In the genomic region with DNA sequence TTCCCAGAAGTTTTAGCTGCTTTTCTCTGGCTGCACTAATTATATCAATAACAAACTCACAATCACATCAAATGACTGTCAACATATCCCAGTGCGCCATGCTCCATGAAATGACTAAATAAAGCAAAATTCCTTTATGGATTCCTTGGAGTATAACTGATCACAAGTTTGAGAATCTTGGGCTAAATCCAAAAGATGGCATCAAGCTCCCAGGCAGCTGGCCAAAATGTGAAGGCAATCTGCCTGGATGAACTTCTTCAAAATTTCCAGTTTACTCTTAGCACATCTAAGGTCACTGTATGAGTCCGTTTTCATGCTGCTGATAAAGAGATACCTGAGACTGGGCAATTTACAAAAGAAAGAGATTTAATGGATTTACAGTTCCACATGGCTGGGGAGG, we compare ENCODE assay signal across 20 cellular contexts.
A peak's percentile ranks its signal among the peaks of the same experiment; 100 is the strongest.
DNase-seq lines count a peak whose midpoint lies in the region; ATAC-seq and TF ChIP-seq lines count a peak whose summit lies in the region.
"Had no signal": no experiment of that assay in that cellular context is flagged by ENCODE, and none has a peak within 500 bp of the region (broad histone marks: within the 10 kb centered on the region; RNA-seq: fewer than 3 reads in every experiment).

No MANE protein-coding gene starts in this region.

- no peak overlapping the region for H2AK5ac ChIP-seq in mesenchymal stem cell (ENCODE audit: low read length, severe bottlenecking)

- intact Hi-C loops in mammary epithelial cell (cut with micrococcal nuclease): loop anchor here (5.0 kb wide), 2 partner anchors 332 to 392 kb away; no protein-coding TSS in a partner anchor

- H3K36me3 ChIP-seq in MG63 (no peaks in the 10 kb centered on the region), mammary epithelial cell (ENCODE audit: insufficient read depth, low read length) (no peaks in the 10 kb centered on the region), mesenchymal stem cell (ENCODE audit: control insufficient read depth in 1 of 2, insufficient read depth in 2 of 2, low read depth in 1 of 2, low read length in 2 of 2) (no peaks in the 10 kb centered on the region)
- H3K36me3 ChIP-seq: heart left ventricle, ovary, upper lobe of right lung had no signal

- peak overlapping the region; percentile 90 for H2AFZ ChIP-seq in mammary epithelial cell (ENCODE audit: low read depth, low read length)
- H2AFZ ChIP-seq in mesenchymal stem cell (ENCODE audit: low read depth, low read length): no peak overlapping the region

- H3K4me3 ChIP-seq in AG10803 (ENCODE audit: low read length) (no peak overlapping the region), MG63 (no peak overlapping the region), mammary epithelial cell (replicated peaks in 1 of 3; ENCODE audit: insufficient read depth in 1 of 3, low read depth in 2 of 3, low read length in 3 of 3) (no peak overlapping the region), mesenchymal stem cell (ENCODE audit: insufficient read depth in 1 of 2, low read depth in 1 of 2, low read length in 2 of 2) (no peak overlapping the region)
- H3K4me3 ChIP-seq: body of pancreas, dorsolateral prefrontal cortex, GM12878, heart left ventricle, ovary, upper lobe of right lung had no signal

- H3K9ac ChIP-seq in mammary epithelial cell (ENCODE audit: insufficient read depth, low read length) (no peak overlapping the region), mesenchymal stem cell (ENCODE audit: low read length) (peak overlapping the region; percentile 90)

- no peak overlapping the region for H2BK5ac ChIP-seq in mesenchymal stem cell (ENCODE audit: low read depth, low read length, poor library complexity, severe bottlenecking)

- H3K4me1 ChIP-seq in mammary epithelial cell (ENCODE audit: insufficient read depth, low read length): peaks cover 36% of the 10 kb centered on the region
- H3K4me1 ChIP-seq in mesenchymal stem cell (ENCODE audit: control insufficient read depth, insufficient read depth, low read depth, low read length): peaks cover 17% of the 10 kb centered on the region
- H3K4me1 ChIP-seq: Caco-2 had no signal

- no TSS peak for BruUV-seq in mammary epithelial cell (replicated peaks; lab: Mats Ljungman, UMichigan)

- no peak overlapping the region for H3K4ac ChIP-seq in mesenchymal stem cell (ENCODE audit: low read depth in 1 of 2, low read length in 2 of 2)

- no peak overlapping the region for H2BK120ac ChIP-seq in mesenchymal stem cell (ENCODE audit: low read depth, low read length)

- H4K91ac ChIP-seq in mesenchymal stem cell (ENCODE audit: low read length): no peak overlapping the region

- no peak overlapping the region for H2BK12ac ChIP-seq in mesenchymal stem cell (ENCODE audit: low read length in 2 of 2)

- dilution Hi-C loops in mammary epithelial cell (cut with HindIII; ENCODE audit: low sequenced_read_pairs): no loop called here

- 55% methylated on average over 2 of the region's 2 CpGs for WGBS in mammary epithelial cell (ENCODE audit: low coverage, missing lambda C conversion rate)
- WGBS in mesenchymal stem cell: 75% methylated on average over 2 of the region's 2 CpGs

- in situ Hi-C loops in mammary epithelial cell (cut with MboI; ENCODE audit: low sequenced_read_pairs in 2 of 2): loop anchor here (10.0 kb wide), 1 partner anchor 164 kb away; no protein-coding TSS in a partner anchor

- CTCF ChIA-PET in mammary epithelial cell (lab: Charles Lee; ENCODE audit: low non-redundant PET): no interaction called here

- H3K79me2 ChIP-seq in mammary epithelial cell (ENCODE audit: insufficient read depth, low read length): no peaks in the 10 kb centered on the region

- TF ChIP-seq CTCF in AG10803 (conservative IDR thresholded peaks at IDR 0.05; ENCODE audit: low read length) (no peak), mammary epithelial cell (conservative IDR thresholded peaks at IDR 0.05 in 1 of 2, IDR thresholded peaks at IDR 0.05 in 1 of 2; ENCODE audit: extremely low read depth in 1 of 2, insufficient read depth in 1 of 2, low read depth in 1 of 2, low read length in 2 of 2) (no peak)

- H3K9me3 ChIP-seq in MG63 (no peaks in the 10 kb centered on the region), mammary epithelial cell (replicated peaks; ENCODE audit: insufficient read depth, low read length) (no peaks in the 10 kb centered on the region), mesenchymal stem cell (ENCODE audit: control insufficient read depth, low read length) (no peaks in the 10 kb centered on the region)
- H3K9me3 ChIP-seq: body of pancreas, Caco-2, heart left ventricle, ovary, upper lobe of right lung had no signal

- H3K23ac ChIP-seq in mesenchymal stem cell (ENCODE audit: low read length in 2 of 2): no peak overlapping the region

- DNase-seq in AG10803 (ENCODE audit: low read depth) (peak; percentile 67), MG63 (peak; percentile 49), mammary epithelial cell (no peak), mesenchymal stem cell (no peak), caudate nucleus (lab: John Stamatoyannopoulos, UW) (no peak)
- no peak for DNase-seq in activated CD4-positive, alpha-beta T cell treated with anti-CD3 and anti-CD28 coated beads, Interleukin-2, amount 50 U/mL, for 48 hours
- DNase-seq: activated naive CD4-positive, alpha-beta T cell treated with anti-CD3 and anti-CD28 coated beads, Interleukin-2, amount 50 U/mL, for 16 hours; body of pancreas; Caco-2; dorsolateral prefrontal cortex; heart left ventricle; NCI-H1930; NCI-H510A treated with DMSO at 0.1 percent for 48 hours; ovary; stimulated activated CD4-positive, alpha-beta T cell treated with anti-CD3 and anti-CD28 coated beads, Interleukin-2, amount 100 ng/mL, for 48 hours; upper lobe of right lung had no signal

- no peaks in the 10 kb centered on the region for H3K79me1 ChIP-seq in mesenchymal stem cell (replicated peaks; ENCODE audit: low read length, poor library complexity, severe bottlenecking)

- H3K18ac ChIP-seq in mesenchymal stem cell (ENCODE audit: low read depth in 1 of 2, low read length in 2 of 2): no peak overlapping the region

- ATAC-seq in HG03175 (IDR thresholded peaks at IDR 0.05; ENCODE audit: unreplicated experiment) (no peak), HG02678 (IDR thresholded peaks at IDR 0.05; ENCODE audit: unreplicated experiment) (no peak)
- ATAC-seq: body of pancreas, GM12878, sciatic nerve, upper lobe of right lung had no signal

- H2BK15ac ChIP-seq in mesenchymal stem cell (ENCODE audit: low read depth, poor library complexity, severe bottlenecking): no peak overlapping the region

- H3K4me2 ChIP-seq in mammary epithelial cell (ENCODE audit: insufficient read depth, low read depth, low read length) (no peak overlapping the region), mesenchymal stem cell (ENCODE audit: low read length, poor library complexity, severe bottlenecking) (no peak overlapping the region)

- no peak overlapping the region for H3K14ac ChIP-seq in mesenchymal stem cell (ENCODE audit: low read length in 2 of 2)

- H4K8ac ChIP-seq in mesenchymal stem cell (ENCODE audit: low read length): no peak overlapping the region

- H3K27me3 ChIP-seq in MG63: no peaks in the 10 kb centered on the region
- no peaks in the 10 kb centered on the region for H3K27me3 ChIP-seq in mammary epithelial cell (ENCODE audit: insufficient read depth, low read length)
- H3K27me3 ChIP-seq in mesenchymal stem cell (ENCODE audit: control insufficient read depth in 1 of 2, insufficient read depth in 1 of 2, low read length in 2 of 2): no peaks in the 10 kb centered on the region
- H3K27me3 ChIP-seq: body of pancreas, ovary had no signal

- H3K27ac ChIP-seq in mammary epithelial cell (ENCODE audit: insufficient read depth, low read depth, low read length) (peak overlapping the region; percentile 75), mesenchymal stem cell (ENCODE audit: low read length, poor library complexity, severe bottlenecking) (peak overlapping the region; percentile 69), caudate nucleus (ENCODE audit: low read depth, low read length) (no peak overlapping the region)
- H3K27ac ChIP-seq: body of pancreas, dorsolateral prefrontal cortex, heart left ventricle, ovary, upper lobe of right lung had no signal

- H4K20me1 ChIP-seq in mammary epithelial cell (ENCODE audit: insufficient read depth, low read length): no peaks in the 10 kb centered on the region

Comparison
In these comparisons a context has a peak if more than half of its experiments do, and no peak if none do; other contexts are left out.
1. DNase-seq: peak in AG10803 (single experiment) and MG63 (single experiment); none in mammary epithelial cell (single experiment), mesenchymal stem cell (single experiment), activated CD4-positive, alpha-beta T cell treated with anti-CD3 and anti-CD28 coated beads, Interleukin-2, amount 50 U/mL, for 48 hours (0 of 2) and caudate nucleus (0 of 61).